Comparison of ENCODE assay signal across 8 cellular contexts in the genomic region with DNA sequence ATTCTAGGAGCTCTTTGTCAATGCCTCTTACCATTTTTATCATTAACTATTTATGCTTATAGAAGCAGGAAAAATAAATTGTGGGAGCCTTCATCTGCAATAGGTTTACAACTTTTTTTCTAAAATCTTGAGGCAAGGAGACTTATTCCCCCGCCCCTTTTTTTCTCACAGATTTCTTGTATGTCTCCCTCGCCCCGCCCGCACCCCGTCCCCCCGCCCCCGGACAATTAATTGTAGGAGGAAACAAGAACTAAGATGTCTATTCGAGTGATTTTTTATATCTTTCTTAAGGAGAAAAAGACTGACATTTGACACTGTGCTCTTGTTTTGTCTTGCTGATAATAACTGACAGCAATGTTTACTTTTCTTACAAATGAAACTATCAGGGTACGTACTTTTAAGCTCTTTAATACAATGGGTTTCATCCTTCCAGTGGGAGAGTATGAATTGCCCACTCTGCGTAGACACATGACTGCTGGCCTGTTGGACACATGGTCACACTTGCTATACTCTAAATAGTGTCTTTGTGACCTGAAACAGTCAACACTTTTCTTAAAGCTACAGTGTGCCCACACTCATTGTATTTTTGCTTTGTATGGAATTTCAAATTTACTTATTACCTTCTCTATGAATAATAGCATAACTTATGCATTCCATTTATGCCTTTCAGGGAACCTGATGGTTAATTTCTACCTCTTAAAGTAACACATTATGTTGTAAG. TPM values are rescaled to one million over a fixed set of nuclear protein-coding genes. Genes with fewer than 3 reads are reported as not detected.
A peak's percentile ranks its signal among the peaks of the same experiment; 100 is the strongest.
DNase-seq lines count a peak whose midpoint lies in the region; ATAC-seq and TF ChIP-seq lines count a peak whose summit lies in the region.
"Had no signal": no experiment of that assay in that cellular context is flagged by ENCODE, and none has a peak within 500 bp of the region (broad histone marks: within the 10 kb centered on the region; RNA-seq: fewer than 3 reads in every experiment).

No MANE protein-coding gene starts in this region.

- H3K27ac ChIP-seq in H9 (ENCODE audit: insufficient read length, low read depth, low read length): no peak overlapping the region
- peak overlapping the region; percentile 97 for H3K27ac ChIP-seq in Panc1 (ENCODE audit: low read length)
- peak overlapping the region; percentile 95 to 98 (median 96) for H3K27ac ChIP-seq in sigmoid colon

- H3K27me3 ChIP-seq in H9 (ENCODE audit: insufficient read depth, low read length): no peaks in the 10 kb centered on the region
- H3K27me3 ChIP-seq in Panc1 (ENCODE audit: control insufficient read depth, insufficient read depth, low read length): no peaks in the 10 kb centered on the region
- no peaks in the 10 kb centered on the region for H3K27me3 ChIP-seq in sigmoid colon

- H3K36me3 Mint-ChIP-seq in H9 (ENCODE audit: insufficient read depth in 1 of 3, low read depth in 3 of 3): peaks cover 10 to 27% (median 23%) of the 10 kb centered on the region in 3 experiments

- no peak overlapping the region for H2BK12ac ChIP-seq in H9 (ENCODE audit: insufficient read length, low read depth, low read length)

- no peaks in the 10 kb centered on the region; the same call in 1 of the 2 replicates for H3K36me3 ChIP-seq in Panc1 (ENCODE audit: control insufficient read depth, insufficient read depth, low read length)
- H3K36me3 ChIP-seq in sigmoid colon: no peaks in the 10 kb centered on the region

- H3K18ac ChIP-seq in H9 (ENCODE audit: insufficient read length, low read depth, low read length): no peak overlapping the region

- H3K23ac ChIP-seq in H9 (ENCODE audit: insufficient read length, low read depth, low read length): no peak overlapping the region

- TF ChIP-seq EP300 in sigmoid colon (IDR thresholded peaks at IDR 0.05): no peak

- no peak overlapping the region; a peak in 1 of 7 replicates for H3K27ac Mint-ChIP-seq in H9

- CTCF ChIA-PET in Panc1 (lab: Charles Lee): no interaction called here

- H4K5ac ChIP-seq in H9 (ENCODE audit: insufficient read length, low read depth, low read length): no peak overlapping the region

- no peak overlapping the region for H3K56ac ChIP-seq in H9 (ENCODE audit: insufficient read length, low read depth, low read length)

- TF ChIP-seq CTCF in H9 (conservative IDR thresholded peaks at IDR 0.05): no peak
- TF ChIP-seq CTCF in Panc1 (IDR thresholded peaks at IDR 0.05): no peak
- TF ChIP-seq CTCF in epithelial cell of proximal tubule (conservative IDR thresholded peaks at IDR 0.05; ENCODE audit: low read depth, low read length): no peak
- TF ChIP-seq CTCF in sigmoid colon (IDR thresholded peaks at IDR 0.05): no peak

- no peak overlapping the region for H2BK5ac ChIP-seq in H9 (ENCODE audit: insufficient read length, low read length)

- no peak overlapping the region for H3K9ac ChIP-seq in H9 (ENCODE audit: extremely low read depth, insufficient read length, low read length)

- peak overlapping the region; percentile 96 to 98; a peak in 4 of 5 replicates for H3K4me3 Mint-ChIP-seq in H9

- H3K27me3 Mint-ChIP-seq in H9 (ENCODE audit: low read depth): no peaks in the 10 kb centered on the region

- H3K4me1 Mint-ChIP-seq in H9: peaks cover 32 to 34% of the 10 kb centered on the region in 2 experiments

- H3K4me1 ChIP-seq in H9 (ENCODE audit: insufficient read depth, low read length): peaks cover 2% of the 10 kb centered on the region; the same call in 1 of the 2 replicates
- peaks cover 17% of the 10 kb centered on the region; the same call in 1 of the 2 replicates for H3K4me1 ChIP-seq in Panc1 (ENCODE audit: control insufficient read depth, insufficient read depth, low read length)
- H3K4me1 ChIP-seq in sigmoid colon: peaks cover 0 to 31% (median 26%) of the 10 kb centered on the region in 4 donors

- no peak overlapping the region for H2BK15ac ChIP-seq in H9 (ENCODE audit: low read depth, low read length)

- ATAC-seq in Panc1: no peak

- POLR2A ChIA-PET in Panc1 (lab: Charles Lee): no interaction called here

- no peaks in the 10 kb centered on the region for H4K20me1 ChIP-seq in H9 (ENCODE audit: control insufficient read depth, insufficient read depth, insufficient read length)

- H3K4me3 ChIP-seq in Panc1 (ENCODE audit: low read depth in 2 of 2, low read length in 2 of 2): peak overlapping the region; percentile 86 to 97; a peak in 2 of 4 replicates
- peak overlapping the region; percentile 91 for H3K4me3 ChIP-seq in epithelial cell of proximal tubule (ENCODE audit: low read depth, low read length)
- H3K4me3 ChIP-seq in sigmoid colon: no peak overlapping the region

- no peak for TF ChIP-seq POLR2A in sigmoid colon (IDR thresholded peaks at IDR 0.05)

- in situ Hi-C loops in Panc1 (cut with HindIII; ENCODE audit: low pct_unique_long_range_greater_than_20kb, low sequenced_read_pairs): no loop called here

- no peak overlapping the region for H3K14ac ChIP-seq in H9 (ENCODE audit: insufficient read depth, low read length)

- WGBS in H9 (ENCODE audit: extremely low coverage, insufficient read length, low lambda C conversion rate): no CpG with 5 or more reads among the region's 10 CpGs
- WGBS in sigmoid colon, 2 donors: 60 to 75% methylated on average over 10 of the region's 10 CpGs

- no peaks in the 10 kb centered on the region for H3K9me3 ChIP-seq in H9 (ENCODE audit: control insufficient read depth, low read depth, low read length)
- no peaks in the 10 kb centered on the region for H3K9me3 ChIP-seq in Panc1 (ENCODE audit: control insufficient read depth, insufficient read depth, low read depth, low read length)
- H3K9me3 ChIP-seq in sigmoid colon: no peaks in the 10 kb centered on the region
- H3K9me3 ChIP-seq: mucosa of descending colon had no signal

- H2BK20ac ChIP-seq in H9 (ENCODE audit: low read depth, low read length, poor library complexity, severe bottlenecking): no peak overlapping the region

- no peak overlapping the region for H4K8ac ChIP-seq in H9 (replicated peaks; ENCODE audit: insufficient read length, low read depth, low read length)

- H3K4ac ChIP-seq in H9 (ENCODE audit: low read depth, low read length): no peak overlapping the region

- H3K79me1 ChIP-seq in H9 (ENCODE audit: insufficient read depth, low read depth, low read length, poor library complexity, severe bottlenecking): no peaks in the 10 kb centered on the region

- H3K9me3 Mint-ChIP-seq in H9: peaks cover 2 to 9% of the 10 kb centered on the region in 2 experiments; a peak in 4 of 5 replicates

- H2AFZ ChIP-seq in H9 (ENCODE audit: low read length): no peak overlapping the region

- no peak overlapping the region for H3T11ph ChIP-seq in H9 (ENCODE audit: low read length)

- no peak overlapping the region for H3K4me2 ChIP-seq in H9 (ENCODE audit: insufficient read depth, insufficient read length, low read length)

- H4K91ac ChIP-seq in H9 (ENCODE audit: insufficient read length, low read depth, low read length): no peak overlapping the region

- H3K79me2 ChIP-seq in H9 (ENCODE audit: insufficient read depth, low read length): peaks cover 30% of the 10 kb centered on the region; the same call in 1 of the 2 replicates

- H3K23me2 ChIP-seq in H9 (ENCODE audit: insufficient read length, low read depth, low read length, poor library complexity, severe bottlenecking): peaks cover 3% of the 10 kb centered on the region

- no peak overlapping the region for H2AK5ac ChIP-seq in H9 (ENCODE audit: insufficient read length, low read length)

- DNase-seq in H9: no peak
- DNase-seq in Panc1 (ENCODE audit: low read depth, low spot score): no peak
- no peak for DNase-seq in epithelial cell of proximal tubule (ENCODE audit: low read depth)
- no peak for DNase-seq in sigmoid colon
- no peak for DNase-seq in AG08395 (ENCODE audit: low spot score)
- DNase-seq in GM03348 (ENCODE audit: low spot score): no peak
- no peak for DNase-seq in NOMO-1 treated with DMSO at 0.1 percent for 48 hours (lab: John Stamatoyannopoulos, UW; ENCODE audit: unreplicated experiment)

- BruUV-seq in Panc1 (replicated peaks; lab: Mats Ljungman, UMichigan): no TSS peak

- no peak overlapping the region for H2BK120ac ChIP-seq in H9 (ENCODE audit: low read depth, low read length, poor library complexity, severe bottlenecking)

- intact Hi-C loops in Panc1 (cut with micrococcal nuclease; ENCODE audit: unreplicated experiment): loop anchor here (5.0 to 10.0 kb wide), 3 partner anchors 156 to 364 kb away; no protein-coding TSS in a partner anchor
- intact Hi-C loops in sigmoid colon (cut with DNase I): loop anchor here (10.0 kb wide), 1 partner anchor 356 kb away; no protein-coding TSS in a partner anchor

RNA-seq across cellular contexts. Expression of a gene that starts 1.5 kb away (rescaled TPM):
- total RNA-seq in H9 (2021) (104 and 110 TPM in 2 replicates), Panc1 (2021; ENCODE audit: unreplicated experiment) (70.2 TPM), epithelial cell of proximal tubule (56.5 and 75.6 TPM in 2 replicates), sigmoid colon (10 to 100 TPM; 29.8 to 36.0 (median 31.2) TPM)
- 36.0 TPM for polyA plus RNA-seq in Panc1 (2012; ENCODE audit: insufficient read length)
- polyA plus RNA-seq in sigmoid colon: 10 to 100 TPM; 49.4 to 85.9 (median 57.3) TPM

Comparison
In these comparisons a context has a peak if more than half of its experiments do, and no peak if none do; other contexts are left out.
1. H3K4me3 ChIP-seq: peak in Panc1 (2 of 2) and epithelial cell of proximal tubule (single experiment); none in sigmoid colon (0 of 4).